30 cellular contexts compared by ENCODE assay signal in genomic region chr3:104198136-104198535, GRCh38.
DNase-seq lines count a peak whose midpoint lies in the region; TF ChIP-seq lines count a peak whose summit lies in the region.
"Had no signal": no experiment of that assay in that cellular context is flagged by ENCODE, and none has a peak within 500 bp of the region (broad histone marks: within the 10 kb centered on the region; RNA-seq: fewer than 3 reads in every experiment).

No MANE protein-coding gene starts in this region.

- DNase-seq in HS-27A (ENCODE audit: low read depth) (peak; percentile 22), OCI-M1 (lab: John Stamatoyannopoulos, UW) (peak; percentile 5), choroid plexus epithelial cell (ENCODE audit: low read depth) (peak; percentile 45), NCI-H128 (lab: John Stamatoyannopoulos, UW; ENCODE audit: unreplicated experiment) (no peak), amniotic stem cell (lab: John Stamatoyannopoulos, UW) (no peak), glomerular visceral epithelial cell (ENCODE audit: extremely low spot score) (no peak)
- DNase-seq in stimulated activated CD4-positive, alpha-beta T cell treated with anti-CD3 and anti-CD28 coated beads, Interleukin-2, amount 100 ng/mL, for 24 hours, result no peak
- DNase-seq: activated CD4-positive, alpha-beta T cell treated with anti-CD3 and anti-CD28 coated beads, Interleukin-2, amount 50 U/mL, for 1 hour; activated CD8-positive, alpha-beta memory T cell treated with anti-CD3 and anti-CD28 coated beads, Interleukin-2, amount 10 ng/mL, durations not matched to agents 7 days and 5 days; activated naive CD4-positive, alpha-beta T cell; activated T-cell treated with anti-CD3 and anti-CD28 coated beads, Interleukin-2, amount 50 U/mL, for 48 hours; AML-193; amygdala; CD8-positive, alpha-beta T cell; endodermal cell; esophagus squamous epithelium; gastrocnemius medialis; hypothalamus; immature natural killer cell; left ventricle myocardium inferior; mesendoderm; NCI-H1694; NCI-H774; nucleus accumbens; sigmoid colon; stimulated activated naive B cell treated with anti-CD40 and anti-IgM and Interleukin-4, amounts not matched to agents 10 μg/mL and 1 μg/mL and 100 μg/mL, for 72 hours; upper lobe of right lung had no signal

- no peak overlapping the region for H3K4me3 ChIP-seq in choroid plexus epithelial cell (ENCODE audit: low read depth, low read length)
- H3K4me3 ChIP-seq: coronary artery, esophagus squamous epithelium, gastrocnemius medialis, GM23338, left ventricle myocardium inferior, prostate gland, sigmoid colon, upper lobe of right lung had no signal

- TF ChIP-seq CTCF in choroid plexus epithelial cell (conservative IDR thresholded peaks at IDR 0.05; ENCODE audit: low read depth, low read length), result no peak

Comparison
In these comparisons a context has a peak if more than half of its experiments do, and no peak if none do; other contexts are left out.
1. DNase-seq: peak in HS-27A (single experiment), OCI-M1 (single experiment) and choroid plexus epithelial cell (single experiment); none in NCI-H128 (single experiment), amniotic stem cell (single experiment), glomerular visceral epithelial cell (single experiment) and stimulated activated CD4-positive, alpha-beta T cell treated with anti-CD3 and anti-CD28 coated beads, Interleukin-2, amount 100 ng/mL, for 24 hours (0 of 2).